Comparison of ENCODE assay signal across 20 cellular contexts in the genomic region with DNA sequence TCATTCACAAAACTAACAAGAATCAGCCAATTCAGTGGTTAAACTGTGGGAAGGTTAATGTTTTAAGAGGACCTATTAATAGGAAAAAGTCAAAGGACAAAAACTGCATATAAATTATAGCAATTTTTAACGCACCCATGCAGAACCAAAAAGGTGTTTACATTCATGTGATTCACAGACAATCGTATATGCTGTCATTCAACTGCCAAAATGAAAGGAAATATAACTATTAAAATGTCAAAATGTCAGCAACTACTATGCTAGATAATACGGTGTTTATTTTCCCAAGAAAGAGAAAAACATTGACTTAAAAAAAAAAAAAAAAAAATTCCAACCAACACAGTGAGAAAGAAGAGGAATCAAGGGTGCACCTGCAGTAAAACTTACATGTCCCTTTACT.
"Had no signal": no experiment of that assay in that cellular context is flagged by ENCODE, and none has a peak within 500 bp of the region (broad histone marks: within the 10 kb centered on the region; RNA-seq: fewer than 3 reads in every experiment).

No MANE protein-coding gene starts in this region.

- H3K4me1 ChIP-seq: vagina had no signal

- H3K9me3 ChIP-seq: tibial artery, vagina had no signal

- H3K9me3 Mint-ChIP-seq: dendritic cell treated with granulocyte-macrophage colony-stimulating factor and Interleukin-4, amounts not matched to agents 40 ng/mL and 50 ng/mL, for 4 days; stimulated activated memory B cell treated with anti-CD40 and anti-IgM and Interleukin-4, amounts not matched to agents 10 μg/mL and 1 μg/mL and 100 μg/mL, for 72 hours had no signal

- H3K27me3 ChIP-seq: tibial artery, vagina had no signal

- H3K4me3 Mint-ChIP-seq: dendritic cell treated with granulocyte-macrophage colony-stimulating factor and Interleukin-4, amounts not matched to agents 40 ng/mL and 50 ng/mL, for 4 days; stimulated activated memory B cell treated with anti-CD40 and anti-IgM and Interleukin-4, amounts not matched to agents 10 μg/mL and 1 μg/mL and 100 μg/mL, for 72 hours had no signal

- H3K27ac Mint-ChIP-seq: dendritic cell treated with granulocyte-macrophage colony-stimulating factor and Interleukin-4, amounts not matched to agents 40 ng/mL and 50 ng/mL, for 4 days; stimulated activated memory B cell treated with anti-CD40 and anti-IgM and Interleukin-4, amounts not matched to agents 10 μg/mL and 1 μg/mL and 100 μg/mL, for 72 hours had no signal

- ATAC-seq: esophagus mucosa; left cardiac atrium; right cardiac atrium; stimulated activated memory B cell treated with anti-CD40 and anti-IgM and Interleukin-4, amounts not matched to agents 10 μg/mL and 1 μg/mL and 100 μg/mL, for 72 hours had no signal

- H3K27ac ChIP-seq: tibial artery, vagina, VCaP had no signal

- H3K4me3 ChIP-seq: lung, tibial artery, vagina had no signal

- H3K27me3 Mint-ChIP-seq: activated CD4-positive, alpha-beta memory T cell treated with anti-CD3 and anti-CD28 coated beads, Interleukin-2, amount 10 ng/mL, durations not matched to agents 7 days and 5 days; activated naive CD8-positive, alpha-beta T cell; dendritic cell treated with granulocyte-macrophage colony-stimulating factor and Interleukin-4, amounts not matched to agents 40 ng/mL and 50 ng/mL, for 4 days; stimulated activated memory B cell treated with anti-CD40 and anti-IgM and Interleukin-4, amounts not matched to agents 10 μg/mL and 1 μg/mL and 100 μg/mL, for 72 hours had no signal

- DNase-seq: activated CD4-positive, alpha-beta memory T cell treated with anti-CD3 and anti-CD28 coated beads, Interleukin-2, amount 10 ng/mL, durations not matched to agents 7 days and 5 days; activated CD8-positive, alpha-beta memory T cell treated with anti-CD3 and anti-CD28 coated beads, Interleukin-2, amount 50 U/mL, for 48 hours; activated effector memory CD4-positive, alpha-beta T cell treated with Interleukin-2 at 50 U/mL for 16 hours; amygdala; cerebellar nuclear complex; hypothalamus; left cardiac atrium; midbrain; nucleus accumbens; right cardiac atrium; small intestine; T-helper 9 cell; tibial artery had no signal
